8 cellular contexts compared by ENCODE assay signal in genomic region chr2:152025678-152026287, GRCh38.
A peak's percentile ranks its signal among the peaks of the same experiment; 100 is the strongest.
DNase-seq lines count a peak whose midpoint lies in the region; ATAC-seq and TF ChIP-seq lines count a peak whose summit lies in the region.

No MANE protein-coding gene starts in this region.

- no peaks in the 10 kb centered on the region for H3K36me3 ChIP-seq in CD8-positive, alpha-beta T cell (ENCODE audit: insufficient read depth, low read length)

- no peak overlapping the region for H3K27ac Mint-ChIP-seq in CD8-positive, alpha-beta T cell

- POLR2A ChIA-PET in CD8-positive, alpha-beta T cell (lab: Charles Lee), result interaction anchor here (0.7 kb wide), 1 partner anchor 12 kb away, joined by 3 read pairs; no protein-coding TSS in a partner anchor

- intact Hi-C loops in CD8-positive, alpha-beta T cell (cut with DNase I, micrococcal nuclease), result loop anchor here in 1 of 2 experiments (1.0 to 10.0 kb wide), 2 partner anchors 26 to 411 kb away; no protein-coding TSS in a partner anchor

- H3K9me3 ChIP-seq in CD8-positive, alpha-beta T cell (ENCODE audit: low read length), result no peaks in the 10 kb centered on the region

- H3K4me3 Mint-ChIP-seq in CD8-positive, alpha-beta T cell, result peak overlapping the region; percentile 78

- H3K27ac ChIP-seq in CD8-positive, alpha-beta T cell (ENCODE audit: low read depth, low read length), result no peak overlapping the region

- H3K9me3 Mint-ChIP-seq in CD8-positive, alpha-beta T cell, result no peaks in the 10 kb centered on the region

- no peaks in the 10 kb centered on the region for H3K4me1 ChIP-seq in CD8-positive, alpha-beta T cell (ENCODE audit: insufficient read depth, low read length)

- CTCF ChIA-PET in CD8-positive, alpha-beta T cell (lab: Charles Lee), result interaction anchor here (0.5 to 3.0 kb wide), 31 partner anchors 9 to 711 kb away, joined by 3 to 36 read pairs (median 4); no protein-coding TSS in a partner anchor

- TF ChIP-seq CTCF in CD8-positive, alpha-beta T cell (IDR thresholded peaks at IDR 0.05), result peak; percentile 99

- H3K36me3 Mint-ChIP-seq in CD8-positive, alpha-beta T cell, result no peaks in the 10 kb centered on the region

- H3K27me3 ChIP-seq in CD8-positive, alpha-beta T cell (ENCODE audit: insufficient read depth, low read length), result no peaks in the 10 kb centered on the region

- H3K4me3 ChIP-seq in CD8-positive, alpha-beta T cell (ENCODE audit: low read depth, low read length), result peak overlapping the region; percentile 30

- peaks cover 4% of the 10 kb centered on the region for H3K27me3 Mint-ChIP-seq in CD8-positive, alpha-beta T cell (ENCODE audit: low read depth)

- H3K4me1 Mint-ChIP-seq in CD8-positive, alpha-beta T cell (ENCODE audit: low read depth), result peaks cover 9% of the 10 kb centered on the region

- peak; percentile 58 to 83 (median 72) for DNase-seq in CD8-positive, alpha-beta T cell
- DNase-seq in NCI-H748 (lab: John Stamatoyannopoulos, UW; ENCODE audit: unreplicated experiment) (peak; percentile 73), ecto neural progenitor cell (ENCODE audit: low spot score) (peak; percentile 89), medulla oblongata (ENCODE audit: extremely low spot score) (peak; percentile 91)
- peak; percentile 85 to 88 for DNase-seq in activated CD4-positive, alpha-beta T cell treated with anti-CD3 and anti-CD28 coated beads, Interleukin-2, amount 50 U/mL, for 48 hours
- peak; percentile 45 for DNase-seq in stimulated activated CD8-positive, alpha-beta memory T cell treated with anti-CD3 and anti-CD28 coated beads, Interleukin-12 subunit alpha, Interleukin-12 subunit beta, amount 100 ng/mL, for 4 hours (ENCODE audit: low read depth)

- ATAC-seq in CD8-positive, alpha-beta T cell, result peak; percentile 93
- ATAC-seq in GM19452 (IDR thresholded peaks at IDR 0.05; ENCODE audit: unreplicated experiment) (peak; percentile 96), HG03558 (IDR thresholded peaks at IDR 0.05; ENCODE audit: extremely low read depth, unreplicated experiment) (peak; percentile 79)
